ENCODE assay signal across 28 cellular contexts in the genomic region with DNA sequence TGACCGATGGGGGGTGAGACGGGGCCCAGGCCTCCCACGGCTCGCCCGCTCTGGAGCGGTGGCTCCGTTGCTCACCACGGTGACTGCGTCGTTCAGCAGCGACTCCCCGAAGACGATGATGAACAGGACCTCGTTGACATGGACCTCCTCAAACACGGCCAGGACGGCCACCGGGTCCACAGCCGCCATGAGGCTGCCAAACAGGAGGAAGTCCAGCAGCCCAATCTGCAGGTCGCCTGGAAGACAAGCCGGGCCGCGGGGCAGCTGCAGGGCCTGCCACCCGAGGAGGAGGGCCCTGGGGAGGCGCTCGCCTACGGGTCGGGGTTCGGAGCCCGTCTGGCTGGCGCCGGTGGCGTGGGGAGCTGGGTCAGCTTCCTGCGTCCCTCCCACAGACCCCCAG.
"Had no signal": no experiment of that assay in that cellular context is flagged by ENCODE, and none has a peak within 500 bp of the region (broad histone marks: within the 10 kb centered on the region; RNA-seq: fewer than 3 reads in every experiment).

No MANE protein-coding gene starts in this region.

- DNase-seq: colonic mucosa; cortex of kidney; dermis blood vessel endothelial cell; dorsolateral prefrontal cortex; effector CD4-positive, alpha-beta T cell; effector CD8-positive, alpha-beta T cell; effector memory CD4-positive, alpha-beta T cell; effector memory CD8-positive, alpha-beta T cell; endodermal cell; erythroblast; esophagus squamous epithelium; foreskin fibroblast; foreskin keratinocyte; foreskin melanocyte; gastrocnemius medialis; glutamatergic neuron; head of caudate nucleus; heart left ventricle; heart right ventricle had no signal

- H3K27ac ChIP-seq: colonic mucosa, coronary artery, dorsolateral prefrontal cortex, epithelial cell of prostate, esophagus muscularis mucosa, esophagus squamous epithelium, foreskin keratinocyte, gastrocnemius medialis, gastroesophageal sphincter, heart left ventricle, heart right ventricle had no signal

- H3K4me3 ChIP-seq: colonic mucosa, coronary artery, dorsolateral prefrontal cortex, esophagus muscularis mucosa, esophagus squamous epithelium, gastrocnemius medialis, gastroesophageal sphincter, heart left ventricle, heart right ventricle had no signal

- H3K9me3 ChIP-seq: colonic mucosa, esophagus muscularis mucosa, esophagus squamous epithelium, gastrocnemius medialis, gastroesophageal sphincter, heart left ventricle, heart right ventricle had no signal

- H3K27ac Mint-ChIP-seq: dendritic cell treated with granulocyte-macrophage colony-stimulating factor and Interleukin-4, amounts not matched to agents 40 ng/mL and 50 ng/mL, for 4 days; effector memory CD8-positive, alpha-beta T cell; endodermal cell had no signal

- FAIRE-seq: colon, endometrium, endothelial cell of umbilical vein, frontal cortex had no signal

- H3K36me3 ChIP-seq: colonic mucosa, esophagus muscularis mucosa, esophagus squamous epithelium, gastrocnemius medialis, gastroesophageal sphincter, heart left ventricle, heart right ventricle had no signal

- H3K9me3 Mint-ChIP-seq: dendritic cell treated with granulocyte-macrophage colony-stimulating factor and Interleukin-4, amounts not matched to agents 40 ng/mL and 50 ng/mL, for 4 days; effector memory CD8-positive, alpha-beta T cell; endodermal cell had no signal

- ATAC-seq: effector memory CD8-positive, alpha-beta T cell; foreskin keratinocyte; gastrocnemius medialis; gastroesophageal sphincter; heart left ventricle; heart right ventricle had no signal

- H3K4me1 ChIP-seq: colonic mucosa, foreskin keratinocyte, gastrocnemius medialis had no signal

- H3K4me3 Mint-ChIP-seq: dendritic cell treated with granulocyte-macrophage colony-stimulating factor and Interleukin-4, amounts not matched to agents 40 ng/mL and 50 ng/mL, for 4 days; effector memory CD8-positive, alpha-beta T cell; endodermal cell had no signal
